ENCODE assay signal across 28 cellular contexts in genomic region chr18:76752400-76752799, GRCh38.
"Had no signal": no experiment of that assay in that cellular context is flagged by ENCODE, and none has a peak within 500 bp of the region (broad histone marks: within the 10 kb centered on the region; RNA-seq: fewer than 3 reads in every experiment).

No MANE protein-coding gene starts in this region.

- H3K27ac ChIP-seq: ascending aorta, cardiac muscle cell, VCaP had no signal

- DNase-seq: activated B cell treated with CpG ODN at 0.5 μM for 24 hours; activated CD4-positive, alpha-beta memory T cell treated with anti-CD3 and anti-CD28 coated beads for 36 hours; activated CD4-positive, alpha-beta T cell treated with anti-CD3 and anti-CD28 coated beads for 4 hours; activated CD4-positive, alpha-beta T cell treated with anti-CD3 and anti-CD28 coated beads, Interleukin-2, amount 10 ng/mL, durations not matched to agents 24 days and 14 days; activated CD4-positive, alpha-beta T cell treated with anti-CD3 and anti-CD28 coated beads, Interleukin-2, amount 50 U/mL, for 1 hour; activated CD4-positive, alpha-beta T cell treated with anti-CD3 and anti-CD28 coated beads, Interleukin-2, amount 50 U/mL, for 4 hours; activated CD4-positive, CD25-positive, alpha-beta regulatory T cell treated with anti-CD3 and anti-CD28 coated beads, Interleukin-2, amount 50 U/mL, for 72 hours; activated CD8-positive, alpha-beta memory T cell treated with anti-CD3 and anti-CD28 coated beads, Interleukin-2, amount 50 U/mL, for 4 hours; activated CD8-positive, alpha-beta T cell treated with anti-CD3 and anti-CD28 coated beads for 36 hours; activated effector memory CD4-positive, alpha-beta T cell treated with Interleukin-2 at 50 U/mL for 16 hours; activated gamma-delta T cell; activated naive CD4-positive, alpha-beta T cell treated with anti-CD3 and anti-CD28 coated beads, Interleukin-2, amount 10 ng/mL, durations not matched to agents 7 days and 5 days; activated naive CD4-positive, alpha-beta T cell treated with Interleukin-2 at 50 U/mL for 16 hours; activated naive CD8-positive, alpha-beta T cell treated with anti-CD3 and anti-CD28 coated beads, Interleukin-2, amount 10 ng/mL, durations not matched to agents 7 days and 5 days; activated naive CD8-positive, alpha-beta T cell treated with anti-CD3 and anti-CD28 coated beads, Interleukin-2, amount 50 U/mL, for 24 hours; activated T-cell treated with anti-CD3 and anti-CD28 coated beads for 4 hours; activated T-cell treated with anti-CD3 and anti-CD28 coated beads, Interleukin-2, amount 50 U/mL, for 1 hour; activated T-cell treated with anti-CD3 and anti-CD28 coated beads, Interleukin-2, amount 50 U/mL, for 48 hours; amygdala; anterior cingulate cortex; caudate nucleus; cerebellar nuclear complex; T-helper 1 cell; T-helper 2 cell; T-helper 9 cell had no signal

- ATAC-seq: activated CD8-positive, alpha-beta T cell treated with anti-CD3 and anti-CD28 coated beads for 36 hours; activated naive CD8-positive, alpha-beta T cell treated with anti-CD3 and anti-CD28 coated beads, Interleukin-2, amount 50 U/mL, for 24 hours had no signal

- H3K27me3 ChIP-seq: ascending aorta, cardiac muscle cell had no signal

- H3K36me3 ChIP-seq: ascending aorta, cardiac muscle cell had no signal

- H3K4me1 ChIP-seq: ascending aorta had no signal

- H3K4me3 ChIP-seq: ascending aorta, cardiac muscle cell had no signal
